ENCODE assay signal across 8 cellular contexts in the genomic region with DNA sequence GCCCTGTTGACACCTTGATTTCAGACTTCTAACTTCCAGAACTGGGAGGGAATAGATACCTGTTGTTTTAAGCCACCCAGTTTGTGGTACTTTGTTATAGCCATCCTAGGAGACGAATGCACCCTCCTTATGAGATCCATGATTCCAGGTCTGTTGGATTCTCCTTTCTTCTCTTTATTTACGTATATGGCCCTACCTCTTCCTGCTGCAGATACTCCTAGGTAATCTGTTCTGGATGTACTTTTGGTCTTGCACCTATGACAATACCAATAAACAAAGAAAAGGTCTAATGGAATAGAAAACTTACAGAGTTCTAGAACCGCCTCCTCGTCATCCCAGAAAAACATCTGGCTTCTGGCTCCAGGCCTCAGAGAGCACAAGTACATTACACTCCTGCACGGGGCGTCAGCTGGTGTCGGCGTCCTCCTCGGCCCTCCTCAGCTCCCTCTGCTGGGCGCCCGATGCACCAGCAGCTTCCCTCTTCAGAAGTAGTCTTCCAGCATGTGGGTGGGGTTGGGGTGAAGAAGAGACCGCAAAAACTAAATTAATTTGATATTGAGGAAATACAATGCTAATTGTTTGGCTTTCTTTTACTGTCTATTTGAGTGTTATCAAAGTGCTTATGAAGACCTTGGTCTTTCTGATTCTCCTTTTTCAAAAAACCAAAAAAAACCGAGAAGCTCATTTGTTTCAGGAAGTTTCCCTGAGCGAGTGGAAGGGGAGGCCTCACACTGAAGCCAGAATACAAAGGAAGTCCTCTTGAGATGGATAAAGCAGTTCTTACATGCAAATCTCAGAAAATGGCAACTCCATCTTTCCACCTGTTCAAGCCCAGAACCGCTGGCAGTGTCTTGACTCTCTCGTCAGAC. TPM values are rescaled to one million over a fixed set of nuclear protein-coding genes. Genes with fewer than 3 reads are reported as not detected.
DNase-seq lines count a peak whose midpoint lies in the region; ATAC-seq and TF ChIP-seq lines count a peak whose summit lies in the region.

No MANE protein-coding gene starts in this region.

- peaks cover 46% of the 10 kb centered on the region for H3F3A ChIP-seq in SK-N-SH (replicated peaks; ENCODE audit: insufficient read depth)

- H3K27me3 Mint-ChIP-seq in activated naive CD4-positive, alpha-beta T cell treated with anti-CD3 and anti-CD28 coated beads for 36 hours (ENCODE audit: low read depth): no peaks in the 10 kb centered on the region

- TF ChIP-seq RAD21 in SK-N-SH (IDR thresholded peaks at IDR 0.05; ENCODE audit: low read length): peak; percentile 60

- peaks cover 46% of the 10 kb centered on the region for H3K4me1 Mint-ChIP-seq in activated naive CD4-positive, alpha-beta T cell treated with anti-CD3 and anti-CD28 coated beads for 36 hours (ENCODE audit: low read depth)

- no peaks in the 10 kb centered on the region for H3K9me2 ChIP-seq in SK-N-SH

- H3K79me2 ChIP-seq in KMS-11 (ENCODE audit: insufficient read depth, low read depth) (no peaks in the 10 kb centered on the region), SK-N-SH (ENCODE audit: insufficient read depth) (peaks cover 6% of the 10 kb centered on the region; the same call in 1 of the 2 replicates)

- WGBS in SK-N-SH (ENCODE audit: low lambda C conversion rate): 42% methylated on average over 16 of the region's 16 CpGs

- peak; percentile 92 for TF ChIP-seq CTCF in KMS-11 (conservative IDR thresholded peaks at IDR 0.05; ENCODE audit: low read depth, low read length)
- peak; percentile 78 for TF ChIP-seq CTCF in SK-N-SH (IDR thresholded peaks at IDR 0.05)
- peak; percentile 99 for TF ChIP-seq CTCF in cardiac muscle cell (IDR thresholded peaks at IDR 0.05; ENCODE audit: low read depth, low read length)

- H3K4me3 ChIP-seq in KMS-11 (IDR thresholded peaks at IDR 0.05; ENCODE audit: insufficient read depth, low read depth, low read length) (no peak overlapping the region), SK-N-SH (ENCODE audit: low read depth in 2 of 2, low read length in 1 of 2) (no peak overlapping the region), cardiac muscle cell (no peak overlapping the region)

- H3K27me3 ChIP-seq in KMS-11 (ENCODE audit: insufficient read depth, low read depth) (no peaks in the 10 kb centered on the region), SK-N-SH (ENCODE audit: insufficient read depth) (no peaks in the 10 kb centered on the region), cardiac muscle cell (no peaks in the 10 kb centered on the region)

- ATAC-seq in GM21529 (IDR thresholded peaks at IDR 0.05; ENCODE audit: unreplicated experiment): peak; percentile 92

- H4K20me1 ChIP-seq in KMS-11 (ENCODE audit: insufficient read depth) (no peaks in the 10 kb centered on the region), SK-N-SH (ENCODE audit: insufficient read depth) (no peaks in the 10 kb centered on the region)

- H3K4me1 ChIP-seq in KMS-11 (ENCODE audit: low read depth, poor library complexity, severe bottlenecking) (peaks cover 44% of the 10 kb centered on the region), SK-N-SH (ENCODE audit: control insufficient read depth in 1 of 2, insufficient read depth in 2 of 2, low read depth in 1 of 2, low read length in 1 of 2) (peaks cover 0 to 42% of the 10 kb centered on the region in 2 experiments), cardiac muscle cell (ENCODE audit: low read depth) (peaks cover 19% of the 10 kb centered on the region)

- no peak overlapping the region for H3K27ac Mint-ChIP-seq in activated naive CD4-positive, alpha-beta T cell treated with anti-CD3 and anti-CD28 coated beads for 36 hours

- no peak overlapping the region for H3K9ac ChIP-seq in KMS-11
- peak overlapping the region; percentile 47; the same call in 1 of the 2 replicates for H3K9ac ChIP-seq in SK-N-SH

- H2AFZ ChIP-seq in KMS-11 (ENCODE audit: low read depth): 0 out of 2 replicates have a peak overlapping the region, but pooled peaks have one; percentile 29
- H2AFZ ChIP-seq in SK-N-SH (ENCODE audit: low read depth): peak overlapping the region; percentile 10; the same call in 1 of the 2 replicates

- POLR2A ChIA-PET in SK-N-SH (lab: Yijun Ruan, JAX): no interaction called here

- TF ChIP-seq EP300 in SK-N-SH (IDR thresholded peaks at IDR 0.05; ENCODE audit: borderline replicate concordance in 1 of 2, low read depth in 1 of 2, low read length in 1 of 2): no peak

- no peaks in the 10 kb centered on the region for H3K36me3 Mint-ChIP-seq in activated naive CD4-positive, alpha-beta T cell treated with anti-CD3 and anti-CD28 coated beads for 36 hours (ENCODE audit: low read depth)

- H3K4me3 Mint-ChIP-seq in activated naive CD4-positive, alpha-beta T cell treated with anti-CD3 and anti-CD28 coated beads for 36 hours: no peak overlapping the region

- H3K4me2 ChIP-seq in KMS-11: no peak overlapping the region
- H3K4me2 ChIP-seq in SK-N-SH: 0 out of 2 replicates have a peak overlapping the region, but pooled peaks have one; percentile 48

- intact Hi-C loops in activated naive CD4-positive, alpha-beta T cell treated with anti-CD3 and anti-CD28 coated beads for 36 hours (cut with micrococcal nuclease): loop anchor here (1.0 kb wide), 1 partner anchor 439 kb away; no protein-coding TSS in a partner anchor

- H3K9me3 ChIP-seq in SK-N-SH (no peaks in the 10 kb centered on the region), cardiac muscle cell (ENCODE audit: low read depth) (no peaks in the 10 kb centered on the region)

- H3K27ac ChIP-seq in KMS-11 (no peak overlapping the region), SK-N-SH (ENCODE audit: low read depth in 2 of 2, low read length in 1 of 2) (peak overlapping the region; percentile 90 to 92; a peak in 3 of 4 replicates), cardiac muscle cell (no peak overlapping the region)

- H3K36me3 ChIP-seq in KMS-11 (ENCODE audit: insufficient read depth): no peaks in the 10 kb centered on the region
- no peaks in the 10 kb centered on the region for H3K36me3 ChIP-seq in SK-N-SH (replicated peaks in 1 of 2; ENCODE audit: control insufficient read depth in 1 of 2, insufficient read depth in 2 of 2, low read length in 1 of 2)
- H3K36me3 ChIP-seq in cardiac muscle cell: no peaks in the 10 kb centered on the region

- peak; percentile 90 for DNase-seq in DMS53 (lab: John Stamatoyannopoulos, UW)
- peak; percentile 74 for DNase-seq in SK-N-SH
- peak; percentile 82 for DNase-seq in activated naive CD4-positive, alpha-beta T cell treated with anti-CD3 and anti-CD28 coated beads for 36 hours
- DNase-seq in cardiac muscle cell (ENCODE audit: low read depth in 1 of 2, low spot score in 1 of 2): peak; percentile 81 to 90
- DNase-seq in retina: peak; percentile 65
- no peak for DNase-seq in NCI-H1048 (lab: John Stamatoyannopoulos, UW)

- CTCF ChIA-PET in SK-N-SH (lab: Yijun Ruan, JAX): interaction anchor here (0.6 to 6.5 kb wide), 27 partner anchors 8 to 484 kb away, joined by 3 to 49 read pairs (median 5); a partner anchor contains a TSS
- CTCF ChIA-PET in activated naive CD4-positive, alpha-beta T cell treated with anti-CD3 and anti-CD28 coated beads for 36 hours (lab: Charles Lee): interaction anchor here (0.6 to 3.4 kb wide), 25 partner anchors 8 to 803 kb away, joined by 3 to 19 read pairs (median 4); no protein-coding TSS in a partner anchor

- H3K9me3 Mint-ChIP-seq in activated naive CD4-positive, alpha-beta T cell treated with anti-CD3 and anti-CD28 coated beads for 36 hours: no peaks in the 10 kb centered on the region

TF ChIP-seq in SK-N-SH, 30 proteins besides CTCF, POLR2A, EP300 and RAD21:
- TF ChIP-seq SMC3 (IDR thresholded peaks at IDR 0.05; ENCODE audit: low read depth, low read length): peak; percentile 53
- peak; percentile 31; the same call in 1 of the 2 replicates for TF ChIP-seq TCF12 (IDR thresholded peaks at IDR 0.05)
- no peak for TF ChIP-seq FOXM1 (IDR thresholded peaks at IDR 0.05; ENCODE audit: low read depth)
- no peak for TF ChIP-seq SIN3A (IDR thresholded peaks at IDR 0.05; ENCODE audit: borderline replicate concordance, low read depth, low read length)
- no peak for TF ChIP-seq CHD2 (IDR thresholded peaks at IDR 0.05; ENCODE audit: low read length, partially characterized antibody)
- TF ChIP-seq, protein P1, sequence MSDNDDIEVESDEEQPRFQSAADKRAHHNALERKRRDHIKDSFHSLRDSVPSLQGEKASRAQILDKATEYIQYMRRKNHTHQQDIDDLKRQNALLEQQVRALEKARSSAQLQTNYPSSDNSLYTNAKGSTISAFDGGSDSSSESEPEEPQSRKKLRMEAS (IDR thresholded peaks at IDR 0.05; ENCODE audit: low read depth): 0 out of 2 replicates have a peak, but pooled peaks have one; percentile 36

RNA-seq across cellular contexts. Expression of a gene that starts 9.7 kb away (rescaled TPM):
- polyA plus RNA-seq in SK-N-SH (2012; rRNA removed) (7.9 and 8.1 TPM in 2 replicates), cardiac muscle cell (15.1 and 20.9 TPM in 2 replicates)
- polyA plus RNA-seq in SK-N-SH (2012; cell fraction: cytosol; rRNA removed): 5.4 and 5.9 TPM in 2 replicates
- polyA plus RNA-seq in SK-N-SH (2012; cell fraction: nucleus; rRNA removed): 15.5 and 24.6 TPM in 2 replicates
- 10 to 100 TPM in 1 of 2 experiments, 1 to 10 TPM in 1; 9.4 to 12.7 TPM for total RNA-seq in activated naive CD4-positive, alpha-beta T cell treated with anti-CD3 and anti-CD28 coated beads for 36 hours
- total RNA-seq in cardiac muscle cell: 25.9 and 37.4 TPM in 2 replicates

Comparison
In these comparisons a context has a peak if more than half of its experiments do, and no peak if none do; other contexts are left out.
1. H3K27ac ChIP-seq: peak in SK-N-SH (2 of 2); none in KMS-11 (single experiment) and cardiac muscle cell (single experiment).
2. Peak in every context shown above with its lines, with median percentiles within 50 percentile points of each other: CTCF ChIP-seq.